In the genomic region with DNA sequence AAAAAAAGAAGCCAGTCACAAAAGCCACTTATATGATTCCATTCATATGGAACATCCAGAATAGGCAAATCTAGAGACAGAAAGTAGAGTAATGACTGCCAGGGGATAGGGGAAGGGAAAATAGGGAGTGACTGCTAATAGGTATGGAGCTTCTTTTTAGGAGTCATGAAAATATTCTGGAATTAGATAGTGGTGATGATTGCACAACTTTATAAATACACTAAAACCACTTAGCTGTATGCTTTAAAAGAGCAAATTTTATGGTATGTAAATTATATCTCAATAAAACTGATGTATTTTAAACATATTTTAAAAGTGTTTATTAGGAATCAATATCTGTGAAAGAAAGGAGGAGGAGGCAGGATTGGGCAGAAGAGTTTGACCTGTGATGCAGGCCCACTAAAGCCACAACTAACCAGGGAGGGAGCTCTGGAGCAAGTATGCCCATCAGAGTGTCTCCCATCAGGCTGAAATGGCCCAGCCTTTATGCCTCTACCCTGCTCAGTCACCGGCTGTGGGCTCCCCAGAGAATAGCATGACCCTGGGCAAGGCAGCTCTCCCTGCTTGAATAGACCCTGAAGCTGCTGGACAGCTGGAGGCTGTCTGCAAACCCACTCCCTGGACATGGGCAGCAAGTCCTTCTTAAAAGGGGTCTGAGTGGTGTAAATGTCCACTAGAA, we compare ENCODE assay signal across 16 cellular contexts.
DNase-seq lines count a peak whose midpoint lies in the region; ATAC-seq, FAIRE-seq and TF ChIP-seq lines count a peak whose summit lies in the region.
"Had no signal": no experiment of that assay in that cellular context is flagged by ENCODE, and none has a peak within 500 bp of the region (broad histone marks: within the 10 kb centered on the region; RNA-seq: fewer than 3 reads in every experiment).

No MANE protein-coding gene starts in this region.

- intact Hi-C loops in aorta (cut with DNase I) = no loop called here

- 19 to 23% methylated on average over 1 of the region's 1 CpG for WGBS in aorta, 2 donors

- FAIRE-seq in H54 (lab: Jason Lieb, UNC) = no peak

- no peak for TF ChIP-seq POLR2A in H54 (IDR thresholded peaks at IDR 0.05; ENCODE audit: low read depth, low read length)

- TF ChIP-seq CTCF in AG09319 (IDR thresholded peaks at IDR 0.05; ENCODE audit: low read depth, low read length) (0 out of 2 replicates have a peak, but pooled peaks have one; percentile 3), WI38 (IDR thresholded peaks at IDR 0.05; ENCODE audit: low read depth, low read length) (peak; percentile 22)

- ATAC-seq in GM19023 (IDR thresholded peaks at IDR 0.05; ENCODE audit: unreplicated experiment) = no peak
- no peak for ATAC-seq in HG02973 (IDR thresholded peaks at IDR 0.05; ENCODE audit: unreplicated experiment)
- ATAC-seq in aorta (ENCODE audit: low FRiP score) = no peak
- ATAC-seq: activated CD4-positive, CD25-positive, alpha-beta regulatory T cell treated with anti-CD3 and anti-CD28 coated beads, Interleukin-2, amount 50 U/mL, for 24 hours; psoas muscle had no signal

- no peaks in the 10 kb centered on the region for H3K36me3 ChIP-seq in aorta (ENCODE audit: control insufficient read depth in 1 of 2, insufficient read depth in 2 of 2, low read length in 1 of 2)
- H3K36me3 ChIP-seq: SJSA1 had no signal

- H3K27me3 ChIP-seq in aorta (ENCODE audit: control insufficient read depth in 1 of 2, insufficient read depth in 2 of 2, low read length in 1 of 2) = no peaks in the 10 kb centered on the region
- H3K27me3 ChIP-seq: SJSA1 had no signal

- no peak for DNase-seq in AG09319 (ENCODE audit: extremely low read depth, low read depth)
- peak; percentile 36 for DNase-seq in HuH-7 (ENCODE audit: low spot score)
- peak; percentile 58 for DNase-seq in iPS-NIHi11 (ENCODE audit: low spot score)
- no peak for DNase-seq in H54 (ENCODE audit: insufficient read length, low spot score)
- DNase-seq in aorta = no peak
- DNase-seq: activated naive CD4-positive, alpha-beta T cell treated with anti-CD3 and anti-CD28 coated beads, Interleukin-2, amount 50 U/mL, for 16 hours; kidney glomerular epithelial cell; NCI-H2171; psoas muscle had no signal

- no peaks in the 10 kb centered on the region for H3K9me3 ChIP-seq in aorta (ENCODE audit: control insufficient read depth, low read length)
- H3K9me3 ChIP-seq: psoas muscle, SJSA1 had no signal

- H3K4me1 ChIP-seq in aorta (ENCODE audit: control insufficient read depth in 1 of 2, insufficient read depth in 2 of 2, low read length in 2 of 2) = no peaks in the 10 kb centered on the region

- H3K27ac ChIP-seq in aorta (ENCODE audit: low read depth in 1 of 2, low read length in 2 of 2) = no peak overlapping the region
- H3K27ac ChIP-seq: C4-2B, HL-60, psoas muscle, SJSA1 had no signal

- H3K4me3 ChIP-seq in WI38 (ENCODE audit: low read depth, low read length) (no peak overlapping the region), aorta (ENCODE audit: low read length in 2 of 2) (no peak overlapping the region)
- H3K4me3 ChIP-seq: psoas muscle, SJSA1 had no signal

Comparison
In these comparisons a context has a peak if more than half of its experiments do, and no peak if none do; other contexts are left out.
1. DNase-seq: peak in HuH-7 (single experiment) and iPS-NIHi11 (single experiment); none in AG09319 (single experiment), H54 (single experiment) and aorta (0 of 2).